ENCODE assay signal across 8 cellular contexts in genomic region chr6:42453649-42454427, GRCh38. TPM values are rescaled to one million over a fixed set of nuclear protein-coding genes. Genes with fewer than 3 reads are reported as not detected.
A peak's percentile ranks its signal among the peaks of the same experiment; 100 is the strongest.
DNase-seq lines count a peak whose midpoint lies in the region; ATAC-seq, FAIRE-seq and TF ChIP-seq lines count a peak whose summit lies in the region.

No MANE protein-coding gene starts in this region.

- peak; percentile 43 to 63 for ATAC-seq in right cardiac atrium
- ATAC-seq in sciatic nerve = peak; percentile 18

- H3K9me3 Mint-ChIP-seq in activated naive CD8-positive, alpha-beta T cell treated with anti-CD3 and anti-CD28 coated beads for 36 hours = no peaks in the 10 kb centered on the region

- H3K9me3 ChIP-seq in DOHH2 (ENCODE audit: control insufficient read depth, insufficient read depth, low read length) (no peaks in the 10 kb centered on the region), Loucy (ENCODE audit: insufficient read depth, low read depth, low read length) (no peaks in the 10 kb centered on the region), right cardiac atrium (ENCODE audit: control insufficient read depth, low read length) (no peaks in the 10 kb centered on the region)

- H3K4me1 ChIP-seq in DOHH2 (ENCODE audit: control insufficient read depth, low read length) = peaks cover 34% of the 10 kb centered on the region
- peaks cover 23% of the 10 kb centered on the region for H3K4me1 ChIP-seq in Loucy (ENCODE audit: insufficient read depth, low read length, poor library complexity, severe bottlenecking)
- H3K4me1 ChIP-seq in right cardiac atrium (ENCODE audit: control insufficient read depth, insufficient read depth, low read length) = no peaks in the 10 kb centered on the region

- no peak for FAIRE-seq in D721Med (lab: Jason Lieb, UNC)

- H3K9me2 ChIP-seq in DOHH2 (replicated peaks; ENCODE audit: control insufficient read depth, low read length) = no peaks in the 10 kb centered on the region
- no peaks in the 10 kb centered on the region for H3K9me2 ChIP-seq in Loucy (replicated peaks; ENCODE audit: low read depth, low read length)

- TF ChIP-seq CTCF in DOHH2 (IDR thresholded peaks at IDR 0.05; ENCODE audit: low read depth, low read length, poor library complexity, severe bottlenecking) (no peak), Loucy (conservative IDR thresholded peaks at IDR 0.05; ENCODE audit: low read length) (no peak), D721Med (IDR thresholded peaks at IDR 0.05; ENCODE audit: insufficient read depth, missing control alignments) (no peak)

- H3K27ac ChIP-seq in DOHH2 (ENCODE audit: low read depth, low read length) (peak overlapping the region; percentile 86; the same call in 1 of the 2 replicates), right cardiac atrium (ENCODE audit: low read length) (peak overlapping the region; percentile 70)

- peak overlapping the region; percentile 97 for H3K4me2 ChIP-seq in DOHH2 (ENCODE audit: low read length)
- H3K4me2 ChIP-seq in Loucy (ENCODE audit: low read depth, low read length, poor library complexity, severe bottlenecking) = peak overlapping the region; percentile 86

- intact Hi-C loops in right cardiac atrium (cut with DNase I) (loop anchor here in 2 of 4 donors (5.0 kb wide), 2 partner anchors 83 to 87 kb away; no protein-coding TSS in a partner anchor), sciatic nerve (cut with DNase I) (no loop called here)

- H3K79me2 ChIP-seq in DOHH2 (ENCODE audit: control insufficient read depth, low read length) (peaks cover 27% of the 10 kb centered on the region), Loucy (ENCODE audit: insufficient read depth, low read length) (peaks cover 27% of the 10 kb centered on the region)

- no peaks in the 10 kb centered on the region for H3K36me3 Mint-ChIP-seq in activated naive CD8-positive, alpha-beta T cell treated with anti-CD3 and anti-CD28 coated beads for 36 hours

- peaks cover 26% of the 10 kb centered on the region for H3K4me1 Mint-ChIP-seq in activated naive CD8-positive, alpha-beta T cell treated with anti-CD3 and anti-CD28 coated beads for 36 hours

- H3K4me3 ChIP-seq in DOHH2 (ENCODE audit: low read length) (peak overlapping the region; percentile 93), Loucy (ENCODE audit: low read length, poor library complexity, severe bottlenecking) (peak overlapping the region; percentile 83), right cardiac atrium (ENCODE audit: low read length) (peak overlapping the region; percentile 78)

- H2AFZ ChIP-seq in Loucy (ENCODE audit: low read length) = no peak overlapping the region

- 2% methylated on average over 32 of the region's 32 CpGs for WGBS in right cardiac atrium

- H3K36me3 ChIP-seq in DOHH2 (ENCODE audit: control insufficient read depth, low read length) (peaks cover 25% of the 10 kb centered on the region), Loucy (ENCODE audit: insufficient read depth, low read length) (no peaks in the 10 kb centered on the region)

- no peak overlapping the region for H3K27ac Mint-ChIP-seq in activated naive CD8-positive, alpha-beta T cell treated with anti-CD3 and anti-CD28 coated beads for 36 hours

- peak overlapping the region; percentile 93 for H3K9ac ChIP-seq in Loucy (ENCODE audit: low read depth, low read length, poor library complexity, severe bottlenecking)

- H3K4me3 Mint-ChIP-seq in activated naive CD8-positive, alpha-beta T cell treated with anti-CD3 and anti-CD28 coated beads for 36 hours = peak overlapping the region; percentile 94

- H3F3A ChIP-seq in DOHH2 (ENCODE audit: control insufficient read depth, insufficient read depth) (peaks cover 15% of the 10 kb centered on the region), Loucy (ENCODE audit: low read depth) (no peaks in the 10 kb centered on the region)

- peaks cover 12% of the 10 kb centered on the region; the same call in 1 of the 2 replicates for H4K20me1 ChIP-seq in DOHH2 (ENCODE audit: control insufficient read depth, insufficient read depth, low read depth, low read length)
- peaks cover 15% of the 10 kb centered on the region for H4K20me1 ChIP-seq in Loucy (ENCODE audit: insufficient read depth, low read length, poor library complexity, severe bottlenecking)

- H3K27me3 Mint-ChIP-seq in activated naive CD8-positive, alpha-beta T cell treated with anti-CD3 and anti-CD28 coated beads for 36 hours = peaks cover 10% of the 10 kb centered on the region

- DNase-seq in activated naive CD8-positive, alpha-beta T cell treated with anti-CD3 and anti-CD28 coated beads for 36 hours = peak; percentile 16
- DNase-seq in right cardiac atrium (peak; percentile 71 to 87 (median 81)), sciatic nerve (ENCODE audit: low spot score) (peak; percentile 70), D721Med (ENCODE audit: insufficient read length, low spot score) (no peak)
- DNase-seq in activated CD4-positive, alpha-beta T cell treated with anti-CD3 and anti-CD28 coated beads for 48 hours = no peak
- DNase-seq in central memory CD4-positive, alpha-beta T cell = no peak

- H3K27me3 ChIP-seq in DOHH2 (ENCODE audit: control insufficient read depth, low read length) = no peaks in the 10 kb centered on the region; the same call in 1 of the 2 replicates
- H3K27me3 ChIP-seq in Loucy (ENCODE audit: insufficient read depth, low read length, poor library complexity, severe bottlenecking) = no peaks in the 10 kb centered on the region
- no peaks in the 10 kb centered on the region for H3K27me3 ChIP-seq in right cardiac atrium (ENCODE audit: control insufficient read depth, insufficient read depth)

RNA-seq across cellular contexts. Expression of gene TRERF1, which starts 2.1 kb away (rescaled TPM):
- total RNA-seq in activated naive CD8-positive, alpha-beta T cell treated with anti-CD3 and anti-CD28 coated beads for 36 hours = 1 to 10 TPM; 6.5 to 6.9 TPM
- total RNA-seq in right cardiac atrium (1 to 10 TPM; 2.1 to 3.1 (median 2.5) TPM), sciatic nerve (7.0 TPM)
- polyA plus RNA-seq in right cardiac atrium = 1.2 TPM

Comparison
In these comparisons a context has a peak if more than half of its experiments do, and no peak if none do; other contexts are left out.
1. DNase-seq: peak in activated naive CD8-positive, alpha-beta T cell treated with anti-CD3 and anti-CD28 coated beads for 36 hours (single experiment), right cardiac atrium (3 of 3) and sciatic nerve (single experiment); none in activated CD4-positive, alpha-beta T cell treated with anti-CD3 and anti-CD28 coated beads for 48 hours (single experiment), central memory CD4-positive, alpha-beta T cell (single experiment) and D721Med (single experiment).
2. Peak in every context shown above with its lines, with median percentiles within 50 percentile points of each other: H3K4me3 ChIP-seq.